In genomic region chr7:24817339-24817738, GRCh38 we compare ENCODE assay signal across 21 cellular contexts.
A peak's percentile ranks its signal among the peaks of the same experiment; 100 is the strongest.
DNase-seq lines count a peak whose midpoint lies in the region; TF ChIP-seq lines count a peak whose summit lies in the region.
"Had no signal": no experiment of that assay in that cellular context is flagged by ENCODE, and none has a peak within 500 bp of the region (broad histone marks: within the 10 kb centered on the region; RNA-seq: fewer than 3 reads in every experiment).

No MANE protein-coding gene starts in this region.

- TF ChIP-seq CTCF in MCF 10A (IDR thresholded peaks at IDR 0.05; ENCODE audit: unreplicated experiment): no peak
- TF ChIP-seq CTCF in breast epithelium (IDR thresholded peaks at IDR 0.05): no peak
- no peak for TF ChIP-seq CTCF in astrocyte of the spinal cord (IDR thresholded peaks at IDR 0.05; ENCODE audit: low read depth, low read length)
- TF ChIP-seq CTCF in prostate gland (IDR thresholded peaks at IDR 0.05): no peak

- in situ Hi-C loops in astrocyte of the spinal cord (cut with HindIII; ENCODE audit: low sequenced_read_pairs) (no loop called here), GM23248 (cut with MboI) (loop anchor here (5.0 kb wide), 1 partner anchor 275 kb away; no protein-coding TSS in a partner anchor)

- POLR2A ChIA-PET in MCF 10A (lab: Yijun Ruan, JAX): no interaction called here

- H3K9ac ChIP-seq in GM23248: no peak overlapping the region
- H3K9ac ChIP-seq: BLaER1 had no signal

- H3K36me3 ChIP-seq in breast epithelium (no peaks in the 10 kb centered on the region), GM23248 (ENCODE audit: low read depth) (peaks cover 39% of the 10 kb centered on the region), prostate gland (no peaks in the 10 kb centered on the region)

- H3K4me3 ChIP-seq in breast epithelium: no peak overlapping the region
- H3K4me3 ChIP-seq in astrocyte of the spinal cord (ENCODE audit: low read depth, low read length): no peak overlapping the region
- no peak overlapping the region for H3K4me3 ChIP-seq in GM23248
- H3K4me3 ChIP-seq in prostate gland: no peak overlapping the region
- H3K4me3 ChIP-seq: BLaER1 had no signal

- intact Hi-C loops in MCF 10A (cut with micrococcal nuclease) (no loop called here), breast epithelium (cut with DNase I; ENCODE audit: low total_unique reads) (loop anchor here (10.0 kb wide), 1 partner anchor 257 kb away; no protein-coding TSS in a partner anchor), prostate gland (cut with DNase I) (no loop called here)

- H3K27ac Mint-ChIP-seq in MCF 10A (ENCODE audit: low read depth, unreplicated experiment): peak overlapping the region; percentile 83
- H3K27ac Mint-ChIP-seq: progenitor cell of endocrine pancreas had no signal

- DNase-seq in MCF 10A (ENCODE audit: unreplicated experiment): no peak
- no peak for DNase-seq in breast epithelium (ENCODE audit: low spot score in 2 of 2)
- peak; percentile 16 for DNase-seq in NCI-H446 treated with DMSO at 0.1 percent for 48 hours (lab: John Stamatoyannopoulos, UW)
- peak; percentile 20 for DNase-seq in astrocyte of the spinal cord (ENCODE audit: low read depth, low spot score)
- no peak for DNase-seq in inferior parietal cortex (ENCODE audit: extremely low spot score)
- DNase-seq in NAMALWA (ENCODE audit: low spot score): no peak
- DNase-seq in GM23248: no peak
- DNase-seq in prostate gland (ENCODE audit: low spot score): no peak
- DNase-seq: activated CD4-positive, alpha-beta T cell treated with anti-CD3 and anti-CD28 coated beads for 48 hours; hypothalamus; MV-4-11; NCI-H526; RPMI8226; stimulated activated CD4-positive, alpha-beta T cell treated with anti-CD3 and anti-CD28 coated beads, Interleukin-12 subunit alpha, Interleukin-12 subunit beta, amount 100 ng/mL, for 4 hours; stimulated activated CD4-positive, alpha-beta T cell treated with anti-CD3 and anti-CD28 coated beads, Interleukin-4, amount 100 ng/mL, for 24 hours; stimulated activated naive B cell treated with anti-CD40 and anti-IgM and Interleukin-4, amounts not matched to agents 10 μg/mL and 1 μg/mL and 100 μg/mL, for 72 hours had no signal

- BruUV-seq in MCF 10A (replicated peaks; lab: Mats Ljungman, UMichigan): no TSS peak

- no peaks in the 10 kb centered on the region for H3K4me1 ChIP-seq in breast epithelium
- peaks cover 25% of the 10 kb centered on the region for H3K4me1 ChIP-seq in GM23248 (ENCODE audit: insufficient read depth)
- H3K4me1 ChIP-seq in prostate gland (replicated peaks): no peaks in the 10 kb centered on the region

- WGBS in GM23248 (ENCODE audit: low coverage in 1 of 2, low lambda C conversion rate in 2 of 2, missing lambda C conversion rate in 2 of 2), 2 experiments: 72 to 76% methylated on average over 4 of the region's 4 CpGs
- WGBS in prostate gland: 70% methylated on average over 4 of the region's 4 CpGs

- CTCF ChIA-PET in MCF 10A (lab: Yijun Ruan, JAX): interaction anchor here (0.7 to 11.5 kb wide), 4 partner anchors 20 to 282 kb away, joined by 3 to 186 read pairs (median 4); no protein-coding TSS in a partner anchor

- no peak overlapping the region for H2AFZ ChIP-seq in GM23248

- no peak overlapping the region for H3K4me2 ChIP-seq in GM23248 (ENCODE audit: unreplicated experiment)
- H3K4me2 ChIP-seq: BLaER1 had no signal

- no peaks in the 10 kb centered on the region for H3K9me3 Mint-ChIP-seq in MCF 10A (ENCODE audit: unreplicated experiment)
- H3K9me3 Mint-ChIP-seq: activated naive CD4-positive, alpha-beta T cell treated with anti-CD3 and anti-CD28 coated beads, Interleukin-2, amount 50 U/mL, for 24 hours; stimulated activated naive B cell treated with anti-CD40 and anti-IgM and Interleukin-4, amounts not matched to agents 10 μg/mL and 1 μg/mL and 100 μg/mL, for 72 hours had no signal

- no peaks in the 10 kb centered on the region for H3K9me3 ChIP-seq in breast epithelium
- no peaks in the 10 kb centered on the region for H3K9me3 ChIP-seq in GM23248 (ENCODE audit: low read depth)
- H3K9me3 ChIP-seq in prostate gland: no peaks in the 10 kb centered on the region
- H3K9me3 ChIP-seq: BLaER1 had no signal

- no peaks in the 10 kb centered on the region for H3K79me2 ChIP-seq in GM23248 (ENCODE audit: insufficient read depth)

- H3K9me2 ChIP-seq in GM23248 (ENCODE audit: insufficient read depth): no peaks in the 10 kb centered on the region

- peaks cover 30% of the 10 kb centered on the region for H3K4me1 Mint-ChIP-seq in MCF 10A (ENCODE audit: insufficient read depth, unreplicated experiment)

- no peaks in the 10 kb centered on the region for H4K20me1 ChIP-seq in GM23248 (ENCODE audit: insufficient read depth)
- H4K20me1 ChIP-seq: BLaER1 had no signal

- no peak for TF ChIP-seq POLR2A in breast epithelium (IDR thresholded peaks at IDR 0.05)
- TF ChIP-seq POLR2A in prostate gland (IDR thresholded peaks at IDR 0.05): no peak

- H3K36me3 Mint-ChIP-seq in MCF 10A (ENCODE audit: insufficient read depth, unreplicated experiment): peaks cover 67% of the 10 kb centered on the region

- H3K27ac ChIP-seq in breast epithelium: no peak overlapping the region
- no peak overlapping the region for H3K27ac ChIP-seq in GM23248
- H3K27ac ChIP-seq in prostate gland: no peak overlapping the region
- H3K27ac ChIP-seq: BLaER1, HL-60, VCaP had no signal

- no peaks in the 10 kb centered on the region for H3K27me3 Mint-ChIP-seq in MCF 10A (ENCODE audit: insufficient read depth, unreplicated experiment)
- H3K27me3 Mint-ChIP-seq: activated naive CD4-positive, alpha-beta T cell treated with anti-CD3 and anti-CD28 coated beads, Interleukin-2, amount 50 U/mL, for 24 hours; progenitor cell of endocrine pancreas; stimulated activated naive B cell treated with anti-CD40 and anti-IgM and Interleukin-4, amounts not matched to agents 10 μg/mL and 1 μg/mL and 100 μg/mL, for 72 hours had no signal

- H3K27me3 ChIP-seq in breast epithelium: no peaks in the 10 kb centered on the region
- no peaks in the 10 kb centered on the region for H3K27me3 ChIP-seq in GM23248 (replicated peaks; ENCODE audit: insufficient read depth)
- H3K27me3 ChIP-seq in prostate gland (replicated peaks; ENCODE audit: insufficient read depth): no peaks in the 10 kb centered on the region
- H3K27me3 ChIP-seq: BLaER1 had no signal

- peaks cover 34% of the 10 kb centered on the region for H3F3A ChIP-seq in GM23248 (ENCODE audit: insufficient read depth)

- H3K4me3 Mint-ChIP-seq in MCF 10A (ENCODE audit: unreplicated experiment): no peak overlapping the region
- H3K4me3 Mint-ChIP-seq: activated naive CD4-positive, alpha-beta T cell treated with anti-CD3 and anti-CD28 coated beads, Interleukin-2, amount 50 U/mL, for 24 hours; stimulated activated naive B cell treated with anti-CD40 and anti-IgM and Interleukin-4, amounts not matched to agents 10 μg/mL and 1 μg/mL and 100 μg/mL, for 72 hours had no signal

Comparison
In these comparisons a context has a peak if more than half of its experiments do, and no peak if none do; other contexts are left out.
1. DNase-seq: peak in NCI-H446 treated with DMSO at 0.1 percent for 48 hours (single experiment) and astrocyte of the spinal cord (single experiment); none in MCF 10A (single experiment), breast epithelium (0 of 2), inferior parietal cortex (single experiment), NAMALWA (single experiment), GM23248 (single experiment) and prostate gland (single experiment).